Comparison of ENCODE assay signal across 8 cellular contexts in the genomic region with DNA sequence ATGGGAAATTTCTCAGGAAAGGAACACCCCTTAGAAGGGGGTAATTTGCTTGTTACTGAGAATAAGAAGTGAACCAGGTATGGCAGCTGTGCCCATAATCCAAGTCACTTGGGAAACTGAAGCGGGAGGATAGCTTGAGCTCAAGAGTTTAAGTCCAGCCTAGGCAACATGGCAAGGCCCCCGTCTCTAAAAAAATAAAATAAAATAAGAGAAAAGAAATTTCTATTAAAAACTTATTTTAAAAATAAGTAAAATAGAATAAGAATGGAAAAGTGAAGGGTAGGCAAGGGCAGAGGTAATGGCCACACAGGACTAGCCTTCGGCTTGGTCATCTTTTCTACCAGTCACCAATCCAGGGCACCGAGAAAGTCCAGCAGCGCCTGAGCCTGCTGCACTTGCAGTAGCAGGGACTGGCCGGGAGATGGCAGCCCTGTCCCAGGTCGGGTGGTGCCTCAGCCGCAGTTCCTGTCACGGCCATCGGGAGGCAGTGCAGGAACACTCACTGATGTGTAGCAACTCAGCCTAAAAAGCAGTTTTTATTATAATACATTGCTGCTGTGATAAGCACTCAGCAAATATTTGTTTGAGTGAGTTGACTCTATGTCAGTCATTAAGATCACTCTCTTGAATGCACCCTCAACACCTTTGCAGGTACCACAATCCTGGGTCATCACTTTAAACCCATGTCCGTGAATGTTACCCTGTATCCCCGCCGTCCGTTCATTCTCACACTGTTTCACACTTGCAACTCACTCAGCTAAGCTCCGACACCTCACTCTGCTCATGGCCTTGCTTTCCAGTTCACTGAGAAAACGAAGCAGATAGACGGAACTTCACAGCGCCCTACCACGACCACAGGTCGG.
DNase-seq lines count a peak whose midpoint lies in the region; ATAC-seq and TF ChIP-seq lines count a peak whose summit lies in the region.

No MANE protein-coding gene starts in this region.

- DNase-seq in AG10803 (ENCODE audit: low read depth) = peak; percentile 70
- peak; percentile 60 to 87 for DNase-seq in NCI-H446 (lab: John Stamatoyannopoulos, UW)
- peak; percentile 81 for DNase-seq in central memory CD4-positive, alpha-beta T cell
- DNase-seq in kidney glomerular epithelial cell (lab: John Stamatoyannopoulos, UW) = peak; percentile 72
- DNase-seq in stimulated activated CD4-positive, alpha-beta T cell treated with anti-CD3 and anti-CD28 coated beads, Interleukin-2, amount 100 ng/mL, for 4 hours (ENCODE audit: low read depth) = peak; percentile 81

- ATAC-seq in GM18868 (IDR thresholded peaks at IDR 0.05; ENCODE audit: unreplicated experiment) (peak; percentile 86), HG03108 (IDR thresholded peaks at IDR 0.05; ENCODE audit: unreplicated experiment) (peak; percentile 74)
- ATAC-seq in activated CD4-positive, CD25-positive, alpha-beta regulatory T cell treated with anti-CD3 and anti-CD28 coated beads, Interleukin-2, amount 50 U/mL, for 24 hours = peak; percentile 79 to 88

- no peak overlapping the region for H3K4me3 ChIP-seq in AG10803 (ENCODE audit: low read length)

- peak; percentile 100 for TF ChIP-seq CTCF in AG10803 (conservative IDR thresholded peaks at IDR 0.05; ENCODE audit: low read length)
